Comparison of ENCODE assay signal across 25 cellular contexts in genomic region chrX:136067946-136068345, GRCh38.
DNase-seq lines count a peak whose midpoint lies in the region; ATAC-seq lines count a peak whose summit lies in the region.
"Had no signal": no experiment of that assay in that cellular context is flagged by ENCODE, and none has a peak within 500 bp of the region (broad histone marks: within the 10 kb centered on the region; RNA-seq: fewer than 3 reads in every experiment).

No MANE protein-coding gene starts in this region.

- H3K27ac ChIP-seq in BLaER1 (no peak overlapping the region), layer of hippocampus (ENCODE audit: low read depth, low read length) (peak overlapping the region; percentile 27), rectal smooth muscle tissue (ENCODE audit: low read depth, low read length) (peak overlapping the region; percentile 78)
- H3K27ac ChIP-seq: A549, body of pancreas, psoas muscle had no signal

- H3K36me3 ChIP-seq in BLaER1, result no peaks in the 10 kb centered on the region
- no peaks in the 10 kb centered on the region for H3K36me3 ChIP-seq in rectal smooth muscle tissue (ENCODE audit: control insufficient read depth, insufficient read depth, low read length)
- H3K36me3 ChIP-seq: HAP-1, Peyer's patch had no signal

- no peak overlapping the region for H3K4me3 ChIP-seq in BLaER1
- no peak overlapping the region for H3K4me3 ChIP-seq in rectal smooth muscle tissue (ENCODE audit: low read length)
- H3K4me3 ChIP-seq: A549, body of pancreas, HAP-1, Peyer's patch, psoas muscle had no signal

- ATAC-seq in GM21737 (IDR thresholded peaks at IDR 0.05; ENCODE audit: unreplicated experiment) (no peak), GM21367 (IDR thresholded peaks at IDR 0.05; ENCODE audit: unreplicated experiment) (no peak)
- ATAC-seq: A549; activated naive CD4-positive, alpha-beta T cell treated with anti-CD3 and anti-CD28 coated beads, Interleukin-2, amount 50 U/mL, for 72 hours; body of pancreas; psoas muscle; stimulated activated naive CD8-positive, alpha-beta T cell treated with anti-CD3 and anti-CD28 coated beads, Interleukin-15, Interleukin-2, amounts not matched to agents 100 U/mL and 50 U/mL, for 24 hours had no signal

- H3K4me2 ChIP-seq in BLaER1, result peak overlapping the region; percentile 55
- H3K4me2 ChIP-seq: A549 had no signal

- no peaks in the 10 kb centered on the region; the same call in 1 of the 2 replicates for H4K20me1 ChIP-seq in BLaER1

- H3K27me3 ChIP-seq in BLaER1 (peaks cover 97% of the 10 kb centered on the region), layer of hippocampus (ENCODE audit: control insufficient read depth, insufficient read depth, low read length) (no peaks in the 10 kb centered on the region), rectal smooth muscle tissue (ENCODE audit: control insufficient read depth, insufficient read depth, low read length) (peaks cover 3% of the 10 kb centered on the region)
- H3K27me3 ChIP-seq: body of pancreas, Peyer's patch had no signal

- DNase-seq in astrocyte of the hippocampus (ENCODE audit: low read depth, low spot score) (peak; percentile 34), GOT3 (lab: John Stamatoyannopoulos, UW) (no peak), DMS53 (lab: John Stamatoyannopoulos, UW) (no peak)
- DNase-seq: activated CD4-positive, alpha-beta memory T cell treated with anti-CD3 and anti-CD28 coated beads, Interleukin-2, amount 10 ng/mL, durations not matched to agents 7 days and 5 days; activated CD4-positive, CD25-positive, alpha-beta regulatory T cell; AML-193; body of pancreas; cerebellar nuclear complex; GDM1; NCI-H1105; NCI-H1930; NCI-H524 treated with DMSO at 0.1 percent for 48 hours; Peyer's patch; psoas muscle; SIG-M5; stimulated activated naive CD8-positive, alpha-beta T cell treated with anti-CD3 and anti-CD28 coated beads, Interleukin-15, Interleukin-2, amounts not matched to agents 100 U/mL and 50 U/mL, for 24 hours; T-helper 1 cell had no signal

- 0 out of 2 replicates have a peak, but pooled peaks cover 5% of the 10 kb centered on the region for H3K9me3 ChIP-seq in BLaER1
- H3K9me3 ChIP-seq: A549, body of pancreas, HAP-1, Peyer's patch, psoas muscle had no signal

- no peak overlapping the region for H3K9ac ChIP-seq in BLaER1
- no peak overlapping the region for H3K9ac ChIP-seq in rectal smooth muscle tissue (ENCODE audit: low read length)

- H3K4me1 ChIP-seq in BLaER1 (peaks cover 53% of the 10 kb centered on the region), rectal smooth muscle tissue (ENCODE audit: control insufficient read depth, insufficient read depth, low read length) (peaks cover 15% of the 10 kb centered on the region)
- H3K4me1 ChIP-seq: A549, body of pancreas, HAP-1, Peyer's patch, psoas muscle had no signal
